8 cellular contexts compared by ENCODE assay signal in genomic region chr12:79691299-79692248, GRCh38. TPM values are rescaled to one million over a fixed set of nuclear protein-coding genes. Genes with fewer than 3 reads are reported as not detected.
DNase-seq lines count a peak whose midpoint lies in the region; ATAC-seq, FAIRE-seq and TF ChIP-seq lines count a peak whose summit lies in the region.

No MANE protein-coding gene starts in this region.

- TF ChIP-seq EP300 in A549 (IDR thresholded peaks at IDR 0.05): no peak

- no peak for TF ChIP-seq POLR2A in A549 (IDR thresholded peaks at IDR 0.05; ENCODE audit: low read length)

- DNase-seq in A549 (ENCODE audit: low read depth in 1 of 2, low spot score in 1 of 2) (peak; percentile 56 to 85), RCC 7860 (ENCODE audit: low spot score) (peak; percentile 87), endothelial cell (ENCODE audit: low spot score) (no peak), aorta (no peak)

- H3K36me3 ChIP-seq in mucosa of rectum (ENCODE audit: control insufficient read depth in 2 of 2, insufficient read depth in 2 of 2, low read length in 2 of 2) (no peaks in the 10 kb centered on the region), aorta (ENCODE audit: control insufficient read depth in 1 of 2, insufficient read depth in 2 of 2, low read length in 1 of 2) (no peaks in the 10 kb centered on the region)

- peak overlapping the region; percentile 95 for H3K27ac Mint-ChIP-seq in endothelial cell (ENCODE audit: unreplicated experiment)

- CTCF ChIA-PET in A549 (lab: Yijun Ruan, JAX): interaction anchor here (0.5 to 1.5 kb wide), 11 partner anchors 11 to 271 kb away, joined by 3 to 6 read pairs (median 3); no protein-coding TSS in a partner anchor

- peaks cover 9% of the 10 kb centered on the region for H3K27me3 Mint-ChIP-seq in endothelial cell (ENCODE audit: unreplicated experiment)

- peak overlapping the region; percentile 98 for H3K4me3 Mint-ChIP-seq in endothelial cell (ENCODE audit: unreplicated experiment)

- peaks cover 8% of the 10 kb centered on the region for H3K36me3 Mint-ChIP-seq in endothelial cell (ENCODE audit: low read depth, unreplicated experiment)

- H3K9me3 ChIP-seq in A549 (no peaks in the 10 kb centered on the region), mucosa of rectum (ENCODE audit: control insufficient read depth in 2 of 2, low read length in 2 of 2) (no peaks in the 10 kb centered on the region), aorta (ENCODE audit: control insufficient read depth, low read length) (no peaks in the 10 kb centered on the region)

- FAIRE-seq in A549 (lab: Jason Lieb, UNC) (no peak), RCC 7860 (lab: Jason Lieb, UNC) (peak; percentile 46)

- H3K27me3 ChIP-seq in mucosa of rectum (ENCODE audit: control insufficient read depth in 2 of 2, insufficient read depth in 2 of 2, low read length in 2 of 2) (no peaks in the 10 kb centered on the region), aorta (ENCODE audit: control insufficient read depth in 1 of 2, insufficient read depth in 2 of 2, low read length in 1 of 2) (no peaks in the 10 kb centered on the region)

- H3K27ac ChIP-seq in A549 (peak overlapping the region; percentile 93 to 98), mucosa of rectum (ENCODE audit: low read depth in 2 of 2, low read length in 2 of 2) (peak overlapping the region; percentile 88 to 89), aorta (ENCODE audit: low read depth in 1 of 2, low read length in 2 of 2) (peak overlapping the region; percentile 71 to 84)

- no peak; a peak in 1 of 5 replicates for TF ChIP-seq RAD21 in A549 (conservative IDR thresholded peaks at IDR 0.05 in 1 of 2, IDR thresholded peaks at IDR 0.05 in 1 of 2)

- no peaks in the 10 kb centered on the region for H3K9me3 Mint-ChIP-seq in endothelial cell (ENCODE audit: unreplicated experiment)

- POLR2A ChIA-PET in A549 (lab: Yijun Ruan, JAX): interaction anchor here (0.6 to 3.1 kb wide), 16 partner anchors 9 to 283 kb away, joined by 3 to 16 read pairs (median 6); no protein-coding TSS in a partner anchor

- H3K9ac ChIP-seq in mucosa of rectum (ENCODE audit: low read depth in 1 of 2, low read length in 2 of 2): peak overlapping the region; percentile 24 to 81

- intact Hi-C loops in aorta (cut with DNase I): loop anchor here (5.0 to 10.0 kb wide), 6 partner anchors 46 to 493 kb away; partner anchors contain the start of gene PPP1R12A (in 1 of the 2)

- TF ChIP-seq CTCF in A549 (IDR thresholded peaks at IDR 0.05) (no peak), GM12875 (IDR thresholded peaks at IDR 0.05; ENCODE audit: borderline replicate concordance, insufficient read depth, low read depth, low read length) (no peak), endothelial cell (IDR thresholded peaks at IDR 0.05; ENCODE audit: unreplicated experiment) (no peak)

- ATAC-seq in A549 (peak; percentile 53 to 55), aorta (ENCODE audit: low FRiP score) (peak; percentile 28), HG03045 (IDR thresholded peaks at IDR 0.05; ENCODE audit: unreplicated experiment) (no peak), HG03432 (IDR thresholded peaks at IDR 0.05; ENCODE audit: unreplicated experiment) (no peak)

- H3K4me1 Mint-ChIP-seq in endothelial cell (ENCODE audit: unreplicated experiment): peaks cover 18% of the 10 kb centered on the region

- peak overlapping the region; percentile 90 for H3K4me2 ChIP-seq in A549

- H3K4me1 ChIP-seq in A549 (peaks cover 28% of the 10 kb centered on the region), mucosa of rectum (ENCODE audit: control insufficient read depth in 2 of 2, insufficient read depth in 2 of 2, low read length in 2 of 2) (peaks cover 3 to 4% of the 10 kb centered on the region in 2 donors), aorta (ENCODE audit: control insufficient read depth in 1 of 2, insufficient read depth in 2 of 2, low read length in 2 of 2) (no peaks in the 10 kb centered on the region)

- peak overlapping the region; percentile 88 for H3K4me3 ChIP-seq in A549
- H3K4me3 ChIP-seq in GM12875 (ENCODE audit: low read depth, low read length): peak overlapping the region; percentile 68
- H3K4me3 ChIP-seq in mucosa of rectum (ENCODE audit: low read length in 2 of 2): peak overlapping the region; percentile 90 to 95
- H3K4me3 ChIP-seq in aorta (ENCODE audit: low read length in 2 of 2): peak overlapping the region; percentile 96 to 99

- 3% methylated on average over 26 of the region's 27 CpGs for WGBS in A549 (ENCODE audit: missing lambda C conversion rate)
- 2 to 3% methylated on average over 27 of the region's 27 CpGs for WGBS in aorta, 2 donors

TF ChIP-seq in A549, 52 proteins besides CTCF, POLR2A, EP300 and RAD21 (continues in another document):
- no peak for TF ChIP-seq HOXA7 (CRISPR knock-in tag; IDR thresholded peaks at IDR 0.05)
- no peak for TF ChIP-seq ZC3H11A (IDR thresholded peaks at IDR 0.05)
- TF ChIP-seq HOXB5 (CRISPR knock-in tag; IDR thresholded peaks at IDR 0.05): no peak
- no peak for TF ChIP-seq ZSCAN20 (CRISPR knock-in tag; IDR thresholded peaks at IDR 0.05)
- TF ChIP-seq, protein P1, sequence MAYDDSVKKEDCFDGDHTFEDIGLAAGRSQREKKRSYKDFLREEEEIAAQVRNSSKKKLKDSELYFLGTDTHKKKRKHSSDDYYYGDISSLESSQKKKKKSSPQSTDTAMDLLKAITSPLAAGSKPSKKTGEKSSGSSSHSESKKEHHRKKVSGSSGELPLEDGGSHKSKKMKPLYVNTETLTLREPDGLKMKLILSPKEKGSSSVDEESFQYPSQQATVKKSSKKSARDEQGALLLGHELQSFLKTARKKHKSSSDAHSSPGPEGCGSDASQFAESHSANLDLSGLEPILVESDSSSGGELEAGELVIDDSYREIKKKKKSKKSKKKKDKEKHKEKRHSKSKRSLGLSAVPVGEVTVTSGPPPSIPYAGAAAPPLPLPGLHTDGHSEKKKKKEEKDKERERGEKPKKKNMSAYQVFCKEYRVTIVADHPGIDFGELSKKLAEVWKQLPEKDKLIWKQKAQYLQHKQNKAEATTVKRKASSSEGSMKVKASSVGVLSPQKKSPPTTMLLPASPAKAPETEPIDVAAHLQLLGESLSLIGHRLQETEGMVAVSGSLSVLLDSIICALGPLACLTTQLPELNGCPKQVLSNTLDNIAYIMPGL (CRISPR knock-in tag; IDR thresholded peaks at IDR 0.05; ENCODE audit: borderline replicate concordance): 0 out of 2 replicates have a peak, but pooled peaks have one; percentile 43
- TF ChIP-seq ZFP36 (IDR thresholded peaks at IDR 0.05; ENCODE audit: borderline replicate concordance, partially characterized antibody): no peak
- TF ChIP-seq JUN (IDR thresholded peaks at IDR 0.05): peak; percentile 36 to 85; a peak in 3 of 5 replicates
- TF ChIP-seq MAZ (IDR thresholded peaks at IDR 0.05; ENCODE audit: borderline replicate concordance, low read depth, low read length): no peak
- peak; percentile 80 for TF ChIP-seq MAX (IDR thresholded peaks at IDR 0.05)
- peak; percentile 87 for TF ChIP-seq MAFK (IDR thresholded peaks at IDR 0.05; ENCODE audit: partially characterized antibody)
- TF ChIP-seq KDM5A (IDR thresholded peaks at IDR 0.05): no peak
- TF ChIP-seq BHLHE40 (IDR thresholded peaks at IDR 0.05; ENCODE audit: low read depth, low read length): no peak
- peak; percentile 56; the same call in 1 of the 2 replicates for TF ChIP-seq PHF8 (IDR thresholded peaks at IDR 0.05; ENCODE audit: borderline replicate concordance, low read depth)
- TF ChIP-seq NPAS2 (CRISPR knock-in tag; IDR thresholded peaks at IDR 0.05; ENCODE audit: borderline replicate concordance): no peak
- TF ChIP-seq RNF2 (IDR thresholded peaks at IDR 0.05; ENCODE audit: borderline replicate concordance, low read depth): no peak
- 0 out of 4 replicates have a peak, but pooled peaks of 1 of the 2 experiments have one; percentile 24 for TF ChIP-seq CEBPB (IDR thresholded peaks at IDR 0.05)
- no peak for TF ChIP-seq KDM1A (IDR thresholded peaks at IDR 0.05; ENCODE audit: low read depth)
- peak; percentile 7; the same call in 1 of the 3 replicates for TF ChIP-seq SMC3 (IDR thresholded peaks at IDR 0.05)
- peak; percentile 41 for TF ChIP-seq CHD2 (IDR thresholded peaks at IDR 0.05; ENCODE audit: low read length, partially characterized antibody)
- no peak for TF ChIP-seq NR3C1 (IDR thresholded peaks at IDR 0.05)
- TF ChIP-seq FOSL2 (IDR thresholded peaks at IDR 0.05): no peak
- peak; percentile 65 for TF ChIP-seq FOSL2 (CRISPR knock-in tag; IDR thresholded peaks at IDR 0.05)
- no peak for TF ChIP-seq CHD4 (IDR thresholded peaks at IDR 0.05; ENCODE audit: borderline replicate concordance)
- no peak for TF ChIP-seq SREBF2 (IDR thresholded peaks at IDR 0.05)
- no peak for TF ChIP-seq CBX2 (IDR thresholded peaks at IDR 0.05; ENCODE audit: borderline replicate concordance, low read depth)
- no peak for TF ChIP-seq RCOR1 (IDR thresholded peaks at IDR 0.05; ENCODE audit: low read depth, low read length)
- 0 out of 2 replicates have a peak, but pooled peaks have one; percentile 8 for TF ChIP-seq NFE2L2 (conservative IDR thresholded peaks at IDR 0.05; ENCODE audit: low read length)
- no peak for TF ChIP-seq PBX3 (IDR thresholded peaks at IDR 0.05)
- TF ChIP-seq EHF (CRISPR knock-in tag; IDR thresholded peaks at IDR 0.05): no peak

RNA-seq across cellular contexts. Expression of gene PAWR, which starts 0.8 kb away (rescaled TPM):
- polyA plus RNA-seq in A549 (2011; rRNA removed) (34.0 and 55.2 TPM in 2 replicates), A549 (2017; fragmentation: RNase III; extraction: RNeasy Plus Mini Kit Qiagen cat#74134 plus additional on column Dnase treatment) (40.8 to 44.9 TPM (median 44.4 TPM) in 3 replicates), aorta (10 to 100 TPM; 42.7 to 63.2 TPM)
- 33.9 and 41.3 TPM in 2 replicates for polyA plus RNA-seq in A549 (2012; cell fraction: cytosol; rRNA removed)
- 31.0 and 33.9 TPM in 2 replicates for polyA plus RNA-seq in A549 (2012; cell fraction: nucleus; rRNA removed)
- 21.9 and 26.1 TPM in 2 replicates for polyA minus RNA-seq in A549 (2011; rRNA and poly(A)+ RNA removed)
- total RNA-seq in endothelial cell (ENCODE audit: unreplicated experiment) (92.3 TPM), aorta (100 to 1,000 TPM; 110 to 150 TPM)

Comparison
In these comparisons a context has a peak if more than half of its experiments do, and no peak if none do; other contexts are left out.
1. ATAC-seq: peak in A549 (2 of 2) and aorta (single experiment); none in HG03045 (single experiment) and HG03432 (single experiment).
2. DNase-seq: peak in A549 (2 of 2) and RCC 7860 (single experiment); none in endothelial cell (single experiment) and aorta (0 of 2).
3. Peak in every context shown above with its lines, with median percentiles within 50 percentile points of each other: H3K27ac ChIP-seq and H3K4me3 ChIP-seq.